In genomic region chr14:59305836-59306555, GRCh38 we compare ENCODE assay signal across 1 cellular context.
TF ChIP-seq lines count a peak whose summit lies in the region.

No MANE protein-coding gene starts in this region.

TF ChIP-seq in HCT116, 20 proteins besides CTCF, POLR2A, EP300 and RAD21 (continued from another document):
- TF ChIP-seq REST (IDR thresholded peaks at IDR 0.05; ENCODE audit: low read depth) = no peak
- TF ChIP-seq CEBPB (IDR thresholded peaks at IDR 0.05; ENCODE audit: low read depth) = no peak
- TF ChIP-seq ZNF274 (IDR thresholded peaks at IDR 0.05; ENCODE audit: low read depth, low read length) = no peak
- TF ChIP-seq TCF7L2 (IDR thresholded peaks at IDR 0.05; ENCODE audit: borderline replicate concordance, extremely low read depth, insufficient read depth, insufficient read length) = no peak
- TF ChIP-seq POLR2AphosphoS5 (IDR thresholded peaks at IDR 0.05; ENCODE audit: low read depth, low read length) = no peak
- TF ChIP-seq YY1 (IDR thresholded peaks at IDR 0.05; ENCODE audit: extremely low read depth, insufficient replicate concordance, low read depth, low read length) = no peak
- no peak for TF ChIP-seq JUND (IDR thresholded peaks at IDR 0.05)
- no peak for TF ChIP-seq EZH2phosphoT487 (IDR thresholded peaks at IDR 0.05; ENCODE audit: borderline replicate concordance)
